ENCODE assay signal across 1 cellular context in genomic region chr19:39540333-39540673, GRCh38.
TF ChIP-seq lines count a peak whose summit lies in the region.

No MANE protein-coding gene starts in this region.

TF ChIP-seq in GM12878, 131 proteins besides CTCF, POLR2A, EP300 and RAD21:
- TF ChIP-seq ZNF207 (IDR thresholded peaks at IDR 0.05; ENCODE audit: borderline replicate concordance) = 0 out of 2 replicates have a peak, but pooled peaks have one; percentile 4
- TF ChIP-seq CHD2 (IDR thresholded peaks at IDR 0.05; ENCODE audit: borderline replicate concordance, low read depth, low read length) = no peak
- TF ChIP-seq KDM1A (IDR thresholded peaks at IDR 0.05; ENCODE audit: borderline replicate concordance) = no peak
- TF ChIP-seq TAF1 (IDR thresholded peaks at IDR 0.05; ENCODE audit: borderline replicate concordance, low read depth, low read length) = no peak
- TF ChIP-seq STAT3 (IDR thresholded peaks at IDR 0.05; ENCODE audit: low read depth, low read length) = 0 out of 2 replicates have a peak, but pooled peaks have one; percentile 14
- TF ChIP-seq E2F4 (IDR thresholded peaks at IDR 0.05; ENCODE audit: low read depth, low read length) = 0 out of 2 replicates have a peak, but pooled peaks have one; percentile 0
- TF ChIP-seq RCOR1 (conservative IDR thresholded peaks at IDR 0.05; ENCODE audit: low read depth, low read length) = 0 out of 2 replicates have a peak, but pooled peaks have one; percentile 64
- no peak for TF ChIP-seq SUZ12 (IDR thresholded peaks at IDR 0.05; ENCODE audit: unreplicated experiment)
